In the genomic region with DNA sequence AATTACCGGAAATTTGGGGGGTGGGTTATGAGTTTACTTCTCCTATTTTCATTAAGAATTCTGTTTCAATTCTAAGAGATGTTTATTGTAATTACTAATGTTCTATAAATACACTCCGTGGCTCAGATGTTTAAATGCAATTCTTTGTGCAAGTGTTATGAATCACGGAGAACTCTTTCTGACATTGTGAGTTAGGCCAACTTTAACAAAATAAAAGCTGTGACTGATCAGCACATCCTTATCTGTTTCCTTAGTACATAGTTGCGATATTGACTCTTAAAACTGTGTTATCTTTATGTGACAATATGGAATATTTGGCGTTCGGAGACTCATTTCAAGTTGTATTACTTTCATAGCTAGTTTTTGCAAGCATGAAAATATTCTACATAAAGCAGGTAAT, we compare ENCODE assay signal across 1 cellular context.
TF ChIP-seq lines count a peak whose summit lies in the region.

No MANE protein-coding gene starts in this region.

TF ChIP-seq in WTC11, 78 proteins besides CTCF, POLR2A, EP300 and RAD21 (continued from another document):
- TF ChIP-seq, protein P1, sequence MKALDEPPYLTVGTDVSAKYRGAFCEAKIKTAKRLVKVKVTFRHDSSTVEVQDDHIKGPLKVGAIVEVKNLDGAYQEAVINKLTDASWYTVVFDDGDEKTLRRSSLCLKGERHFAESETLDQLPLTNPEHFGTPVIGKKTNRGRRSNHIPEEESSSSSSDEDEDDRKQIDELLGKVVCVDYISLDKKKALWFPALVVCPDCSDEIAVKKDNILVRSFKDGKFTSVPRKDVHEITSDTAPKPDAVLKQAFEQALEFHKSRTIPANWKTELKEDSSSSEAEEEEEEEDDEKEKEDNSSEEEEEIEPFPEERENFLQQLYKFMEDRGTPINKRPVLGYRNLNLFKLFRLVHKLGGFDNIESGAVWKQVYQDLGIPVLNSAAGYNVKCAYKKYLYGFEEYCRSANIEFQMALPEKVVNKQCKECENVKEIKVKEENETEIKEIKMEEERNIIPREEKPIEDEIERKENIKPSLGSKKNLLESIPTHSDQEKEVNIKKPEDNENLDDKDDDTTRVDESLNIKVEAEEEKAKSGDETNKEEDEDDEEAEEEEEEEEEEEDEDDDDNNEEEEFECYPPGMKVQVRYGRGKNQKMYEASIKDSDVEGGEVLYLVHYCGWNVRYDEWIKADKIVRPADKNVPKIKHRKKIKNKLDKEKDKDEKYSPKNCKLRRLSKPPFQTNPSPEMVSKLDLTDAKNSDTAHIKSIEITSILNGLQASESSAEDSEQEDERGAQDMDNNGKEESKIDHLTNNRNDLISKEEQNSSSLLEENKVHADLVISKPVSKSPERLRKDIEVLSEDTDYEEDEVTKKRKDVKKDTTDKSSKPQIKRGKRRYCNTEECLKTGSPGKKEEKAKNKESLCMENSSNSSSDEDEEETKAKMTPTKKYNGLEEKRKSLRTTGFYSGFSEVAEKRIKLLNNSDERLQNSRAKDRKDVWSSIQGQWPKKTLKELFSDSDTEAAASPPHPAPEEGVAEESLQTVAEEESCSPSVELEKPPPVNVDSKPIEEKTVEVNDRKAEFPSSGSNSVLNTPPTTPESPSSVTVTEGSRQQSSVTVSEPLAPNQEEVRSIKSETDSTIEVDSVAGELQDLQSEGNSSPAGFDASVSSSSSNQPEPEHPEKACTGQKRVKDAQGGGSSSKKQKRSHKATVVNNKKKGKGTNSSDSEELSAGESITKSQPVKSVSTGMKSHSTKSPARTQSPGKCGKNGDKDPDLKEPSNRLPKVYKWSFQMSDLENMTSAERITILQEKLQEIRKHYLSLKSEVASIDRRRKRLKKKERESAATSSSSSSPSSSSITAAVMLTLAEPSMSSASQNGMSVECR (CRISPR knock-in tag; IDR thresholded peaks at IDR 0.05; ENCODE audit: borderline replicate concordance), result no peak
- TF ChIP-seq NFE2L1 (CRISPR knock-in tag; IDR thresholded peaks at IDR 0.05), result no peak
TF ChIP-seq in WTC11: peak in this region for 0.
